Comparison of ENCODE assay signal across 8 cellular contexts in genomic region chr7:39013049-39013939, GRCh38. TPM values are rescaled to one million over a fixed set of nuclear protein-coding genes. Genes with fewer than 3 reads are reported as not detected.
DNase-seq lines count a peak whose midpoint lies in the region; TF ChIP-seq lines count a peak whose summit lies in the region.
"Not testable (repeated sequence)": the region's sequence is repeated elsewhere in the genome, so short reads cannot be mapped to it uniquely, and the experiment has no call there.
"Had no signal": no experiment of that assay in that cellular context is flagged by ENCODE, and none has a peak within 500 bp of the region (broad histone marks: within the 10 kb centered on the region; RNA-seq: fewer than 3 reads in every experiment).

No MANE protein-coding gene starts in this region.

- H3K27me3 ChIP-seq in HUES6 (ENCODE audit: control insufficient read depth, insufficient read depth, low read length); endodermal cell (ENCODE audit: control insufficient read depth, insufficient read depth, low read length, poor library complexity, severe bottlenecking); iPS-15b (ENCODE audit: control insufficient read depth, insufficient read depth, low read length): not testable (repeated sequence)

- not testable (repeated sequence) for H3K36me3 Mint-ChIP-seq in endodermal cell (ENCODE audit: low read depth); neural crest cell (ENCODE audit: low read depth)

- not testable (repeated sequence) for TF ChIP-seq CTCF in endodermal cell (conservative IDR thresholded peaks at IDR 0.05); neural crest cell (conservative IDR thresholded peaks at IDR 0.05)

- peak overlapping the region; percentile 99 for H3K27ac Mint-ChIP-seq in endodermal cell
- peak overlapping the region; percentile 99 for H3K27ac Mint-ChIP-seq in neural crest cell (ENCODE audit: unreplicated experiment)

- peak overlapping the region; percentile 73 for H3K4me3 ChIP-seq in HUES6 (ENCODE audit: low read depth, low read length)
- peak overlapping the region; percentile 84 for H3K4me3 ChIP-seq in SK-N-MC
- peak overlapping the region; percentile 47 for H3K4me3 ChIP-seq in endodermal cell (ENCODE audit: low read length)
- H3K4me3 ChIP-seq in iPS-15b (ENCODE audit: low read depth, low read length) = peak overlapping the region; percentile 47

- not testable (repeated sequence) for H3K36me3 ChIP-seq in HUES6 (ENCODE audit: control insufficient read depth, insufficient read depth, low read length); SK-N-MC (ENCODE audit: insufficient read depth, low read length); endodermal cell (ENCODE audit: control insufficient read depth, insufficient read depth, low read length); iPS-15b (ENCODE audit: control insufficient read depth, insufficient read depth, low read length)

- H3K9me3 ChIP-seq in HUES6 (ENCODE audit: control insufficient read depth, insufficient read depth, low read depth, low read length); SK-N-MC (ENCODE audit: low read depth, low read length); endodermal cell (ENCODE audit: control insufficient read depth, low read length); iPS-15b (ENCODE audit: control insufficient read depth, insufficient read depth, low read length): not testable (repeated sequence)

- H3K9ac ChIP-seq in HUES6 (ENCODE audit: low read length) = peak overlapping the region; percentile 76
- peak overlapping the region; percentile 89 for H3K9ac ChIP-seq in SK-N-MC (ENCODE audit: insufficient read length)
- not testable (repeated sequence) for H3K9ac ChIP-seq in endodermal cell (ENCODE audit: extremely low read depth, low read length, poor library complexity, severe bottlenecking)
- H3K9ac ChIP-seq in iPS-15b (ENCODE audit: low read depth, low read length) = peak overlapping the region; percentile 9

- H3K4me1 ChIP-seq in HUES6 (ENCODE audit: control insufficient read depth, insufficient read depth, low read length) = peaks cover 18% of the 10 kb centered on the region
- not testable (repeated sequence) for H3K4me1 ChIP-seq in endodermal cell (ENCODE audit: control insufficient read depth, insufficient read depth, low read length); iPS-15b (ENCODE audit: control insufficient read depth, insufficient read depth, low read length)

- not testable (repeated sequence) for H3K27me3 Mint-ChIP-seq in endodermal cell (ENCODE audit: insufficient read depth); neural crest cell (ENCODE audit: low read depth)

- WGBS in endodermal cell (ENCODE audit: insufficient coverage in 1 of 2, insufficient read length in 1 of 2), 2 experiments = 81 to 88% methylated on average over 6 to 28 of the region's 34 CpGs

- DNase-seq in DMS53 treated with DMSO at 0.1 percent for 48 hours (lab: John Stamatoyannopoulos, UW; ENCODE audit: unreplicated experiment) = peak; percentile 50
- peak; percentile 55 for DNase-seq in NCI-H748 (lab: John Stamatoyannopoulos, UW; ENCODE audit: unreplicated experiment)
- not testable (repeated sequence) for DNase-seq in SK-N-MC (ENCODE audit: low read depth, low spot score); endodermal cell; neural crest cell (ENCODE audit: low read depth, low spot score)

- H3K27ac ChIP-seq in HUES6 (ENCODE audit: low read depth, low read length) (peak overlapping the region; percentile 67; the same call in 1 of the 2 replicates), SK-N-MC (peak overlapping the region; percentile 85)
- not testable (repeated sequence) for H3K27ac ChIP-seq in endodermal cell (ENCODE audit: low read depth, low read length)

- not testable (repeated sequence) for H3K9me3 Mint-ChIP-seq in endodermal cell, neural crest cell

- peaks cover 16% of the 10 kb centered on the region for H3K4me1 Mint-ChIP-seq in endodermal cell
- H3K4me1 Mint-ChIP-seq in neural crest cell = peaks cover 18% of the 10 kb centered on the region

- H3K4me3 Mint-ChIP-seq in endodermal cell (peak overlapping the region; percentile 84), neural crest cell (peak overlapping the region; percentile 93)

RNA-seq across cellular contexts. Expression of gene POU6F2, which starts 35.6 kb away (rescaled TPM):
- total RNA-seq in endodermal cell = 1 to 10 TPM; 6.0 to 10.0 TPM
- 2.8 TPM for polyA plus RNA-seq in endodermal cell (2013, experiment 1 of 2)
- 2.9 TPM for polyA plus RNA-seq in endodermal cell (2013, experiment 2 of 2)
- 7.6 and 7.9 TPM in 2 replicates for total RNA-seq in neural crest cell
- total RNA-seq: NCI-H460 had no signal
